7 cellular contexts compared by ENCODE assay signal in genomic region chr18:8914404-8915264, GRCh38.
DNase-seq lines count a peak whose midpoint lies in the region; ATAC-seq and TF ChIP-seq lines count a peak whose summit lies in the region.
"Not testable (repeated sequence)": the region's sequence is repeated elsewhere in the genome, so short reads cannot be mapped to it uniquely, and the experiment has no call there.

No MANE protein-coding gene starts in this region.

- not testable (repeated sequence) for H3K18ac ChIP-seq in IMR-90 (ENCODE audit: low read depth, low read length)

- peak overlapping the region; percentile 79; the same call in 1 of the 3 replicates for H2BK15ac ChIP-seq in IMR-90 (ENCODE audit: low read depth, low read length)

- peak overlapping the region in 5 of 10 experiments; percentile 5 to 43 (median 26); a peak in 6 of 20 replicates for H3K4me3 ChIP-seq in BLaER1 treated with 17β-estradiol and CSF1 and Interleukin-3, amounts not matched to agents 10 nM and 100 nM
- not testable (repeated sequence) for H3K4me3 ChIP-seq in IMR-90 (ENCODE audit: insufficient read depth, low read depth, low read length)

- not testable (repeated sequence) for H4K20me1 ChIP-seq in BLaER1 treated with 17β-estradiol and CSF1 and Interleukin-3, amounts not matched to agents 10 nM and 100 nM; IMR-90 (ENCODE audit: insufficient read depth, low read length)

- not testable (repeated sequence) for TF ChIP-seq CTCF in IMR-90 (conservative IDR thresholded peaks at IDR 0.05; ENCODE audit: low read depth, low read length)

- CTCF ChIA-PET in IMR-90 (lab: Yijun Ruan, JAX); activated naive CD4-positive, alpha-beta T cell treated with anti-CD3 and anti-CD28 coated beads for 36 hours (lab: Charles Lee): not testable (repeated sequence)

- not testable (repeated sequence) for TF ChIP-seq RAD21 in IMR-90 (IDR thresholded peaks at IDR 0.05; ENCODE audit: low read length)

- H3K14ac ChIP-seq in IMR-90 (replicated peaks; ENCODE audit: low read depth, low read length): not testable (repeated sequence)

- H3K27me3 Mint-ChIP-seq in activated naive CD4-positive, alpha-beta T cell treated with anti-CD3 and anti-CD28 coated beads for 36 hours (ENCODE audit: low read depth); memory B cell; stimulated activated memory B cell treated with anti-CD40 and anti-IgM and Interleukin-4, amounts not matched to agents 10 μg/mL and 1 μg/mL and 100 μg/mL, for 72 hours: not testable (repeated sequence)

- H4K5ac ChIP-seq in IMR-90 (ENCODE audit: low read depth, low read length): peak overlapping the region; percentile 43; the same call in 1 of the 2 replicates

- H3K4ac ChIP-seq in IMR-90 (ENCODE audit: low read depth, low read length): not testable (repeated sequence)

- peak overlapping the region; percentile 30; the same call in 1 of the 2 replicates for H2BK120ac ChIP-seq in IMR-90 (ENCODE audit: low read depth, low read length)

- peak overlapping the region in 7 of 11 experiments; percentile 64 to 90 (median 83); a peak in 7 of 22 replicates for H3K4me2 ChIP-seq in BLaER1 treated with 17β-estradiol and CSF1 and Interleukin-3, amounts not matched to agents 10 nM and 100 nM
- H3K4me2 ChIP-seq in IMR-90 (ENCODE audit: low read depth, low read length): not testable (repeated sequence)

- not testable (repeated sequence) for H2AK9ac ChIP-seq in IMR-90 (replicated peaks; ENCODE audit: low read depth, low read length, poor library complexity)

- not testable (repeated sequence) for H3K4me3 Mint-ChIP-seq in activated naive CD4-positive, alpha-beta T cell treated with anti-CD3 and anti-CD28 coated beads for 36 hours; stimulated activated memory B cell treated with anti-CD40 and anti-IgM and Interleukin-4, amounts not matched to agents 10 μg/mL and 1 μg/mL and 100 μg/mL, for 72 hours
- H3K4me3 Mint-ChIP-seq in memory B cell: peak overlapping the region; percentile 32

- peak overlapping the region; percentile 72 for H3K27ac Mint-ChIP-seq in activated naive CD4-positive, alpha-beta T cell treated with anti-CD3 and anti-CD28 coated beads for 36 hours
- H3K27ac Mint-ChIP-seq in memory B cell: peak overlapping the region; percentile 96
- H3K27ac Mint-ChIP-seq in stimulated activated memory B cell treated with anti-CD40 and anti-IgM and Interleukin-4, amounts not matched to agents 10 μg/mL and 1 μg/mL and 100 μg/mL, for 72 hours: peak overlapping the region; percentile 96

- not testable (repeated sequence) for H3K4me1 Mint-ChIP-seq in activated naive CD4-positive, alpha-beta T cell treated with anti-CD3 and anti-CD28 coated beads for 36 hours (ENCODE audit: low read depth)
- H3K4me1 Mint-ChIP-seq in memory B cell: peaks cover 28% of the 10 kb centered on the region
- peaks cover 48% of the 10 kb centered on the region for H3K4me1 Mint-ChIP-seq in stimulated activated memory B cell treated with anti-CD40 and anti-IgM and Interleukin-4, amounts not matched to agents 10 μg/mL and 1 μg/mL and 100 μg/mL, for 72 hours

- H3K36me3 Mint-ChIP-seq in activated naive CD4-positive, alpha-beta T cell treated with anti-CD3 and anti-CD28 coated beads for 36 hours (ENCODE audit: low read depth); memory B cell: not testable (repeated sequence)
- H3K36me3 Mint-ChIP-seq in stimulated activated memory B cell treated with anti-CD40 and anti-IgM and Interleukin-4, amounts not matched to agents 10 μg/mL and 1 μg/mL and 100 μg/mL, for 72 hours: peaks cover 14% of the 10 kb centered on the region

- ATAC-seq in IMR-90 (ENCODE audit: low read depth); memory B cell (ENCODE audit: low read depth); stimulated activated memory B cell treated with anti-CD40 and anti-IgM and Interleukin-4, amounts not matched to agents 10 μg/mL and 1 μg/mL and 100 μg/mL, for 72 hours: not testable (repeated sequence)

- H4K8ac ChIP-seq in IMR-90 (ENCODE audit: low read depth in 2 of 2, low read length in 2 of 2): not testable (repeated sequence)

- peaks cover 31 to 56% (median 46%) of the 10 kb centered on the region in 11 experiments for H3K9me3 ChIP-seq in BLaER1 treated with 17β-estradiol and CSF1 and Interleukin-3, amounts not matched to agents 10 nM and 100 nM (replicated peaks in 1 of 11)
- not testable (repeated sequence) for H3K9me3 ChIP-seq in IMR-90 (ENCODE audit: control insufficient read depth, insufficient read depth, low read length)

- not testable (repeated sequence) for H3K9me3 Mint-ChIP-seq in activated naive CD4-positive, alpha-beta T cell treated with anti-CD3 and anti-CD28 coated beads for 36 hours
- peaks cover 13% of the 10 kb centered on the region for H3K9me3 Mint-ChIP-seq in memory B cell
- H3K9me3 Mint-ChIP-seq in stimulated activated memory B cell treated with anti-CD40 and anti-IgM and Interleukin-4, amounts not matched to agents 10 μg/mL and 1 μg/mL and 100 μg/mL, for 72 hours: peaks cover 16% of the 10 kb centered on the region

- H3K27me3 ChIP-seq in BLaER1 treated with 17β-estradiol and CSF1 and Interleukin-3, amounts not matched to agents 10 nM and 100 nM; IMR-90 (ENCODE audit: control insufficient read depth, insufficient read depth, low read length): not testable (repeated sequence)

- H3K4me1 ChIP-seq in BLaER1 treated with 17β-estradiol and CSF1 and Interleukin-3, amounts not matched to agents 10 nM and 100 nM: peaks cover 22 to 55% (median 40%) of the 10 kb centered on the region in 10 experiments
- H3K4me1 ChIP-seq in IMR-90 (ENCODE audit: control insufficient read depth, insufficient read depth, low read length): not testable (repeated sequence)

- BruUV-seq in IMR-90 (replicated peaks; lab: Mats Ljungman, UMichigan): not testable (repeated sequence)

- H3K36me3 ChIP-seq in BLaER1 treated with 17β-estradiol and CSF1 and Interleukin-3, amounts not matched to agents 10 nM and 100 nM; IMR-90 (ENCODE audit: control insufficient read depth, insufficient read depth, low read length): not testable (repeated sequence)

- H2BK5ac ChIP-seq in IMR-90 (ENCODE audit: low read depth, low read length, poor library complexity, severe bottlenecking): not testable (repeated sequence)

- H2AFZ ChIP-seq in IMR-90 (replicated peaks; ENCODE audit: low read length, poor library complexity): not testable (repeated sequence)

- intact Hi-C loops in IMR-90 (cut with micrococcal nuclease); activated naive CD4-positive, alpha-beta T cell treated with anti-CD3 and anti-CD28 coated beads for 36 hours (cut with micrococcal nuclease): not testable (repeated sequence)

- not testable (repeated sequence) for H2AK5ac ChIP-seq in IMR-90 (ENCODE audit: low read depth, low read length)

- H2BK20ac ChIP-seq in IMR-90 (ENCODE audit: low read depth, low read length): not testable (repeated sequence)

- POLR2A ChIA-PET in IMR-90 (lab: Charles Lee; ENCODE audit: unreplicated experiment): not testable (repeated sequence)

- TF ChIP-seq POLR2A in IMR-90 (IDR thresholded peaks at IDR 0.05; ENCODE audit: low read depth, low read length); erythroblast (IDR thresholded peaks at IDR 0.05; ENCODE audit: low read length): not testable (repeated sequence)

- H4K91ac ChIP-seq in IMR-90 (ENCODE audit: insufficient read depth, low read depth, low read length): not testable (repeated sequence)

- not testable (repeated sequence) for H3K9me1 ChIP-seq in IMR-90 (ENCODE audit: insufficient read depth, low read length)

- WGBS in IMR-90 (ENCODE audit: extremely low coverage in 2 of 2, insufficient read length in 1 of 2), 2 experiments: 100% methylated on average over 1 of the region's 4 CpGs; no CpG with 5 or more reads in 1 of the 2 experiments

- peak overlapping the region in 4 of 11 experiments; percentile 71 to 77 (median 76); a peak in 8 of 22 replicates for H3K27ac ChIP-seq in BLaER1 treated with 17β-estradiol and CSF1 and Interleukin-3, amounts not matched to agents 10 nM and 100 nM
- H3K27ac ChIP-seq in IMR-90 (ENCODE audit: insufficient read depth, low read length): not testable (repeated sequence)

- not testable (repeated sequence) for H3K56ac ChIP-seq in IMR-90 (ENCODE audit: extremely low read depth, insufficient read depth, low read length)

- H3K79me1 ChIP-seq in IMR-90 (ENCODE audit: low read depth in 1 of 2, low read length in 2 of 2): not testable (repeated sequence)

- H3K9ac ChIP-seq in BLaER1 treated with 17β-estradiol and CSF1 and Interleukin-3, amounts not matched to agents 10 nM and 100 nM; IMR-90 (ENCODE audit: low read depth, low read length): not testable (repeated sequence)

- dilution Hi-C loops in IMR-90 (cut with HindIII; ENCODE audit: low sequenced_read_pairs, unreplicated experiment): not testable (repeated sequence)

- DNase-seq in IMR-90; activated naive CD4-positive, alpha-beta T cell treated with anti-CD3 and anti-CD28 coated beads for 36 hours; memory B cell (ENCODE audit: low spot score in 2 of 2): not testable (repeated sequence)
- peak; percentile 81 for DNase-seq in OCI-M1 (lab: John Stamatoyannopoulos, UW)
- peak; percentile 32 to 43 for DNase-seq in erythroblast (lab: John Stamatoyannopoulos, UW)

- in situ Hi-C loops in IMR-90 (cut with MboI; ENCODE audit: low sequenced_read_pairs): not testable (repeated sequence)

- not testable (repeated sequence) for H3K23ac ChIP-seq in IMR-90 (ENCODE audit: low read depth, low read length)
